10 cellular contexts compared by ENCODE assay signal in genomic region chr1:231419147-231419546, GRCh38. TPM values are rescaled to one million over a fixed set of nuclear protein-coding genes. Genes with fewer than 3 reads are reported as not detected.
DNase-seq lines count a peak whose midpoint lies in the region; ATAC-seq, FAIRE-seq and TF ChIP-seq lines count a peak whose summit lies in the region.
"Had no signal": no experiment of that assay in that cellular context is flagged by ENCODE, and none has a peak within 500 bp of the region (broad histone marks: within the 10 kb centered on the region; RNA-seq: fewer than 3 reads in every experiment).

No MANE protein-coding gene starts in this region.

- peak overlapping the region in 1 of 2 experiments; percentile 76; a peak in 2 of 4 replicates for H3K9ac ChIP-seq in K562 (ENCODE audit: insufficient read depth in 1 of 2, low read depth in 2 of 2, low read length in 2 of 2)
- peak overlapping the region; percentile 1 to 95 for H3K9ac ChIP-seq in mucosa of rectum (ENCODE audit: low read depth in 1 of 2, low read length in 2 of 2)

- TF ChIP-seq POLR2A in K562 (conservative IDR thresholded peaks at IDR 0.05): no peak
- no peak for TF ChIP-seq POLR2A in uterus (IDR thresholded peaks at IDR 0.05)

- POLR2A ChIA-PET in K562 (lab: Yijun Ruan, JAX): interaction anchor here (0.5 to 3.3 kb wide), 6 partner anchors 11 to 753 kb away, joined by 3 to 13 read pairs (median 4); no protein-coding TSS in a partner anchor

- peaks cover 32% of the 10 kb centered on the region for H4K20me1 ChIP-seq in K562 (replicated peaks; ENCODE audit: control insufficient read depth, insufficient read depth, low read length)

- no peaks in the 10 kb centered on the region for H3K9me1 ChIP-seq in K562 (ENCODE audit: control insufficient read depth, insufficient read depth, low read length)

- H2AFZ ChIP-seq in K562 (ENCODE audit: low read depth, low read length): no peak overlapping the region

- H3K4me3 ChIP-seq in heart right ventricle (peak overlapping the region; percentile 58 to 89 (median 76)), K562 (peak overlapping the region; percentile 62), mucosa of rectum (ENCODE audit: low read length in 2 of 2) (peak overlapping the region; percentile 89 to 97), uterus (peak overlapping the region; percentile 46 to 98)

- H3K27ac ChIP-seq in heart right ventricle: peak overlapping the region in 6 of 10 donors; percentile 96 to 99 (median 98)
- no peak overlapping the region for H3K27ac ChIP-seq in K562 (ENCODE audit: extremely low read depth, low read depth, low read length)
- no peak overlapping the region for H3K27ac ChIP-seq in mucosa of rectum (ENCODE audit: low read depth in 2 of 2, low read length in 2 of 2)
- peak overlapping the region in 1 of 2 donors; percentile 32 for H3K27ac ChIP-seq in uterus
- H3K27ac ChIP-seq: RWPE1 had no signal

- intact Hi-C loops in heart right ventricle (cut with DNase I): loop anchor here in 3 of 10 donors (5.0 kb wide), 3 partner anchors 37 to 52 kb away; no protein-coding TSS in a partner anchor
- intact Hi-C loops in left ventricle myocardium superior (cut with micrococcal nuclease): loop anchor here (5.0 kb wide), 2 partner anchors 42 to 123 kb away; no protein-coding TSS in a partner anchor
- intact Hi-C loops in K562 (cut with micrococcal nuclease): no loop called here
- intact Hi-C loops in uterus (cut with DNase I; ENCODE audit: low total_unique reads): no loop called here

- H3K9me3 ChIP-seq in heart right ventricle (no peaks in the 10 kb centered on the region), K562 (replicated peaks; ENCODE audit: control insufficient read depth, insufficient read depth, low read depth, low read length) (no peaks in the 10 kb centered on the region), mucosa of rectum (ENCODE audit: control insufficient read depth in 2 of 2, low read length in 2 of 2) (no peaks in the 10 kb centered on the region), uterus (no peaks in the 10 kb centered on the region)

- in situ Hi-C loops in K562 (cut with MboI): no loop called here

- H3K36me3 ChIP-seq in heart right ventricle: peaks cover 0 to 9% (median 0%) of the 10 kb centered on the region in 9 donors
- peaks cover 33% of the 10 kb centered on the region for H3K36me3 ChIP-seq in K562 (ENCODE audit: control insufficient read depth, insufficient read depth, low read length)
- no peaks in the 10 kb centered on the region for H3K36me3 ChIP-seq in mucosa of rectum (ENCODE audit: control insufficient read depth in 2 of 2, insufficient read depth in 2 of 2, low read length in 2 of 2)
- H3K36me3 ChIP-seq in uterus: no peaks in the 10 kb centered on the region

- no peak for TF ChIP-seq EP300 in K562 (IDR thresholded peaks at IDR 0.05; ENCODE audit: low read length)

- no peak for TF ChIP-seq RAD21 in K562 (CRISPR knock-in tag; conservative IDR thresholded peaks at IDR 0.05 in 1 of 2, IDR thresholded peaks at IDR 0.05 in 1 of 2)

- no peak for TF ChIP-seq CTCF in heart right ventricle (IDR thresholded peaks at IDR 0.05)
- no peak for TF ChIP-seq CTCF in K562 (IDR thresholded peaks at IDR 0.05 in 2 of 3, conservative IDR thresholded peaks at IDR 0.05 in 1 of 3; ENCODE audit: insufficient read depth in 2 of 3, low read depth in 1 of 3, low read length in 3 of 3)
- TF ChIP-seq CTCF in uterus (IDR thresholded peaks at IDR 0.05): no peak

- no peak for FAIRE-seq in K562 (lab: Jason Lieb, UNC)
- FAIRE-seq: endometrium had no signal

- ATAC-seq in heart right ventricle (no peak), left ventricle myocardium superior (no peak), K562 (no peak), GM21723 (IDR thresholded peaks at IDR 0.05; ENCODE audit: unreplicated experiment) (no peak), GM18873 (IDR thresholded peaks at IDR 0.05; ENCODE audit: low FRiP score, unreplicated experiment) (no peak)

- no TSS peak for BruUV-seq in K562 (replicated peaks; lab: Mats Ljungman, UMichigan)

- no peak for DNase-seq in heart right ventricle
- DNase-seq in left ventricle myocardium superior: no peak
- DNase-seq in K562 (ENCODE audit: extremely low read depth in 1 of 4, low spot score in 3 of 4): no peak
- no peak for DNase-seq in uterus
- DNase-seq in stimulated activated CD4-positive, alpha-beta T cell treated with anti-CD3 and anti-CD28 coated beads, Interleukin-15, amount 100 ng/mL, for 24 hours: no peak

- H3K4me2 ChIP-seq in K562 (ENCODE audit: insufficient read depth, low read length): peak overlapping the region; percentile 93

- H3K79me2 ChIP-seq in K562 (ENCODE audit: control insufficient read depth, insufficient read depth, low read length): peaks cover 75% of the 10 kb centered on the region

- 13 to 28% methylated on average over 1 of the region's 1 CpG for WGBS in heart right ventricle, 2 donors
- WGBS in K562 (ENCODE audit: insufficient coverage, low coverage, missing lambda C conversion rate): 25% methylated on average over 1 of the region's 1 CpG

- H3K4me1 ChIP-seq in heart right ventricle (peaks cover 2 to 73% (median 61%) of the 10 kb centered on the region in 9 donors), K562 (replicated peaks in 1 of 2; ENCODE audit: control insufficient read depth in 2 of 2, insufficient read depth in 2 of 2, low read length in 2 of 2) (peaks cover 26 to 30% of the 10 kb centered on the region in 2 experiments), mucosa of rectum (ENCODE audit: control insufficient read depth in 2 of 2, insufficient read depth in 2 of 2, low read length in 2 of 2) (peaks cover 16 to 37% of the 10 kb centered on the region in 2 donors), uterus (peaks cover 3 to 6% of the 10 kb centered on the region in 2 donors)

- CTCF ChIA-PET in K562 (lab: Yijun Ruan, JAX; ENCODE audit: low intra/inter-chr PET ratio): interaction anchor here (0.6 kb wide), 1 partner anchor 62 kb away, joined by 5 read pairs; no protein-coding TSS in a partner anchor

- no peaks in the 10 kb centered on the region for H3K27me3 ChIP-seq in heart right ventricle
- H3K27me3 ChIP-seq in K562 (ENCODE audit: control insufficient read depth in 2 of 2, insufficient read depth in 2 of 2, low read length in 2 of 2): no peaks in the 10 kb centered on the region
- H3K27me3 ChIP-seq in mucosa of rectum (ENCODE audit: control insufficient read depth in 2 of 2, insufficient read depth in 2 of 2, low read length in 2 of 2): no peaks in the 10 kb centered on the region
- H3K27me3 ChIP-seq in uterus: no peaks in the 10 kb centered on the region

TF ChIP-seq in K562, 482 proteins besides CTCF, POLR2A, EP300 and RAD21:
- TF ChIP-seq MTA3 (IDR thresholded peaks at IDR 0.05; ENCODE audit: borderline replicate concordance) (no peak), ZC3H8 (IDR thresholded peaks at IDR 0.05) (no peak), SMARCE1 (IDR thresholded peaks at IDR 0.05) (no peak), DIDO1 (tag; IDR thresholded peaks at IDR 0.05; ENCODE audit: low read depth) (no peak), FOXA3 (CRISPR knock-in tag; conservative IDR thresholded peaks at IDR 0.05 in 1 of 2, IDR thresholded peaks at IDR 0.05 in 1 of 2) (no peak), LCOR (CRISPR knock-in tag; IDR thresholded peaks at IDR 0.05) (no peak), NBN (IDR thresholded peaks at IDR 0.05; ENCODE audit: low read depth) (no peak)
TF ChIP-seq in K562: peak in this region for 0.

RNA-seq across cellular contexts. Expression of gene EGLN1, which starts 2.9 kb away (rescaled TPM):
- total RNA-seq in heart right ventricle (100 to 1,000 TPM in 1 of 10 donors, 10 to 100 TPM in 9; 62.0 to 104 (median 71.2) TPM), left ventricle myocardium superior (79.8 TPM), K562 (2014; rRNA removed) (18.4 TPM in 2 replicates), K562 (2014; rRNA removed; fragmentation: Illumina TruSeq; extraction: Trizol) (30.7 and 31.8 TPM in 2 replicates), K562 (2015; rRNA removed; fragmentation: Illumina TruSeq; extraction: Trizol) (31.4 and 32.9 TPM in 2 replicates), K562 (2021) (24.6 and 25.0 TPM in 2 replicates), uterus (10 to 100 TPM; 17.6 to 65.1 (median 47.4) TPM)
- polyA plus RNA-seq in heart right ventricle (10 to 100 TPM; 13.0 to 20.8 TPM), K562 (2011; rRNA removed) (38.2 and 54.3 TPM in 2 replicates), K562 (2014; fragmentation: Illumina TruSeq; extraction: Trizol) (27.1 and 29.3 TPM in 2 replicates), K562 (2014; fragmentation: Nextera tagmentation; extraction: Ambion mirVana) (1 to 10 TPM; 5.2 to 5.6 TPM), K562 (2014; rRNA removed) (14.1 and 17.2 TPM in 2 replicates)
- 9.0 and 24.6 TPM in 2 replicates for total RNA-seq in K562 (2011; cell fraction: chromatin; rRNA removed; ENCODE audit: low replicate concordance)
- 8.0 and 10.8 TPM in 2 replicates for total RNA-seq in K562 (2011; cell fraction: nucleolus; rRNA removed)
- 13.1 and 13.6 TPM in 2 replicates for total RNA-seq in K562 (2011; cell fraction: nucleoplasm; rRNA removed)
- 13.5 and 21.9 TPM in 2 replicates for polyA plus RNA-seq in K562 (2011; cell fraction: cytosol; rRNA removed)
- polyA plus RNA-seq in K562 (2011; cell fraction: nucleus; rRNA removed): 6.9 and 13.0 TPM in 2 replicates
- 18.9 and 39.6 TPM in 2 replicates for polyA plus RNA-seq in K562 (2012)
- polyA minus RNA-seq in K562 (2011; rRNA and poly(A)+ RNA removed): 106 and 110 TPM in 2 replicates
- 25.7 and 40.9 TPM in 2 replicates for polyA minus RNA-seq in K562 (2011; cell fraction: cytosol; rRNA and poly(A)+ RNA removed)
- 13.1 and 21.5 TPM in 2 replicates for polyA minus RNA-seq in K562 (2011; cell fraction: nucleus; rRNA and poly(A)+ RNA removed)

Comparison
In these comparisons a context has a peak if more than half of its experiments do, and no peak if none do; other contexts are left out.
1. H3K27ac ChIP-seq: peak in heart right ventricle (6 of 10); none in K562 (single experiment) and mucosa of rectum (0 of 2).
2. Peak in every context shown above with its lines, with median percentiles within 50 percentile points of each other: H3K4me3 ChIP-seq.